1 cellular context compared by ENCODE assay signal in genomic region chr18:5294618-5295230, GRCh38.
A peak's percentile ranks its signal among the peaks of the same experiment; 100 is the strongest.
TF ChIP-seq lines count a peak whose summit lies in the region.

No MANE protein-coding gene starts in this region.

TF ChIP-seq in K562, 482 proteins besides CTCF, POLR2A, EP300 and RAD21 (continued from another document):
- no peak for TF ChIP-seq PBX2 (CRISPR knock-in tag; IDR thresholded peaks at IDR 0.05; ENCODE audit: low read depth)
- TF ChIP-seq PBX2 (tag; conservative IDR thresholded peaks at IDR 0.05; ENCODE audit: low read depth) = no peak
- TF ChIP-seq TAF15 (IDR thresholded peaks at IDR 0.05; ENCODE audit: low read depth, low read length) = no peak
- no peak for TF ChIP-seq NCOR1 (IDR thresholded peaks at IDR 0.05)
- TF ChIP-seq ARID2 (IDR thresholded peaks at IDR 0.05) = no peak
- TF ChIP-seq CEBPB (tag; IDR thresholded peaks at IDR 0.05) = no peak
- TF ChIP-seq, protein P1, sequence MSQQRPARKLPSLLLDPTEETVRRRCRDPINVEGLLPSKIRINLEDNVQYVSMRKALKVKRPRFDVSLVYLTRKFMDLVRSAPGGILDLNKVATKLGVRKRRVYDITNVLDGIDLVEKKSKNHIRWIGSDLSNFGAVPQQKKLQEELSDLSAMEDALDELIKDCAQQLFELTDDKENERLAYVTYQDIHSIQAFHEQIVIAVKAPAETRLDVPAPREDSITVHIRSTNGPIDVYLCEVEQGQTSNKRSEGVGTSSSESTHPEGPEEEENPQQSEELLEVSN (IDR thresholded peaks at IDR 0.05; ENCODE audit: borderline replicate concordance in 1 of 2, extremely low read depth in 1 of 2, insufficient read depth in 1 of 2, insufficient read length in 1 of 2, low read depth in 1 of 2, low read length in 1 of 2, poor library complexity in 1 of 2, severe bottlenecking in 1 of 2) = peak in 1 of 2 experiments; percentile 54
